ENCODE assay signal across 7 cellular contexts in genomic region chr14:77856930-77857329, GRCh38.
"Had no signal": no experiment of that assay in that cellular context is flagged by ENCODE, and none has a peak within 500 bp of the region (broad histone marks: within the 10 kb centered on the region; RNA-seq: fewer than 3 reads in every experiment).

No MANE protein-coding gene starts in this region.

- H3K27ac Mint-ChIP-seq: IgD-negative memory B cell had no signal

- ATAC-seq: HepG2 had no signal

- H3K27ac ChIP-seq: HL-60 had no signal

- H3K27me3 Mint-ChIP-seq: IgD-negative memory B cell had no signal

- H3K4me3 Mint-ChIP-seq: IgD-negative memory B cell had no signal

- FAIRE-seq: HepG2, HTR-8/SVneo had no signal

- H3K4me1 Mint-ChIP-seq: IgD-negative memory B cell had no signal

- DNase-seq: IMR-90, KBM-7, KG1 had no signal
